ENCODE assay signal across 8 cellular contexts in the genomic region with DNA sequence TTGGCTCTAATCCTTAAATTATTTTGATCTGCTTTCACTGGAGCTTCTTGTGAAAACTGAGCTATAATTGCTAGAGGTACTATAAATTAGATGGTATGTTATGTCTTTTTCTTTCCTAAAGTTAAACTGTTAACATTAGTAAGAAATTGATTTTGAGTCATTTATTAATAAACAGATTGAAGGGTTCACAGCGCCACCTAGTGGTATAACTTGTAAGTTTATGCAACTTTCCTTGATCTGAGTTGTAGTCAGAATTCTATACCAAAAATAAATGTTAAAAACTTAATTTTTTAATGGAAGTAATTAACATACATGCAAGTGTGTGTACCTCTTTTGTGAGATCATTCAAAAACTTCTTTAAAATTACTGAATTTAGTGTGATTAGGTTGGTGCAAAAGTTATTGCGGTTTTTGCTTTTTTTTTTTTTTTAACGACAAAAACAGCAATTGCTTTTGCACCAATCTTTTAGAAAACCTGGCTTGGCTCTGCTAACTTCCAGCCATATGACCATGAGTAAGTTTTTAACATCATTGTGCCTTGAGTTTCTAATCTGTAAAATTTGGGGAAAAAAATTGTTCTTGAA.
DNase-seq lines count a peak whose midpoint lies in the region; ATAC-seq and TF ChIP-seq lines count a peak whose summit lies in the region.

No MANE protein-coding gene starts in this region.

- no peak for TF ChIP-seq POLR2A in stomach (IDR thresholded peaks at IDR 0.05)

- H3K9me3 ChIP-seq in colonic mucosa (no peaks in the 10 kb centered on the region), stomach (no peaks in the 10 kb centered on the region)

- no peaks in the 10 kb centered on the region for H3K4me1 Mint-ChIP-seq in naive B cell
- H3K4me1 Mint-ChIP-seq in activated T-helper 1 cell treated with anti-CD3 and anti-CD28 coated beads, Interleukin-12 subunit alpha, Interleukin-12 subunit beta, Interleukin-2, Interleukin-4 antibody, amounts not matched to agents 30 ng/mL and 10 ng/mL and 1 ng/mL, durations not matched to agents 14 hours and 24 hours and 36 hours (ENCODE audit: low read depth) = no peaks in the 10 kb centered on the region

- peaks cover 14 to 16% (median 15%) of the 10 kb centered on the region in 3 donors for H3K27me3 Mint-ChIP-seq in naive B cell
- H3K27me3 Mint-ChIP-seq in activated T-helper 1 cell treated with anti-CD3 and anti-CD28 coated beads, Interleukin-12 subunit alpha, Interleukin-12 subunit beta, Interleukin-2, Interleukin-4 antibody, amounts not matched to agents 30 ng/mL and 10 ng/mL and 1 ng/mL, durations not matched to agents 14 hours and 24 hours and 36 hours (ENCODE audit: insufficient read depth) = peaks cover 6% of the 10 kb centered on the region

- H3K27me3 ChIP-seq in colonic mucosa (no peaks in the 10 kb centered on the region), stomach (peaks cover 0 to 9% (median 0%) of the 10 kb centered on the region in 3 donors)

- H3K4me3 Mint-ChIP-seq in naive B cell = no peak overlapping the region
- H3K4me3 Mint-ChIP-seq in activated T-helper 1 cell treated with anti-CD3 and anti-CD28 coated beads, Interleukin-12 subunit alpha, Interleukin-12 subunit beta, Interleukin-2, Interleukin-4 antibody, amounts not matched to agents 30 ng/mL and 10 ng/mL and 1 ng/mL, durations not matched to agents 14 hours and 24 hours and 36 hours = no peak overlapping the region

- no peak for TF ChIP-seq EP300 in stomach (IDR thresholded peaks at IDR 0.05)

- no peak for ATAC-seq in naive B cell (ENCODE audit: low read depth in 2 of 2)

- intact Hi-C loops in colonic mucosa (cut with DNase I) (no loop called here), stomach (cut with DNase I; ENCODE audit: low total_unique reads) (no loop called here)
- intact Hi-C loops in activated T-helper 1 cell treated with anti-CD3 and anti-CD28 coated beads, Interleukin-12 subunit alpha, Interleukin-12 subunit beta, Interleukin-2, Interleukin-4 antibody, amounts not matched to agents 30 ng/mL and 10 ng/mL and 1 ng/mL, durations not matched to agents 14 hours and 24 hours and 36 hours (cut with micrococcal nuclease) = no loop called here

- DNase-seq in CD1c-positive myeloid dendritic cell (ENCODE audit: extremely low spot score) = peak; percentile 55
- peak; percentile 3 for DNase-seq in NCI-H510A (lab: John Stamatoyannopoulos, UW)
- DNase-seq in colonic mucosa = no peak
- peak; percentile 9 for DNase-seq in naive B cell
- DNase-seq in activated T-helper 1 cell treated with anti-CD3 and anti-CD28 coated beads, Interleukin-12 subunit alpha, Interleukin-12 subunit beta, Interleukin-2, Interleukin-4 antibody, amounts not matched to agents 30 ng/mL and 10 ng/mL and 1 ng/mL, durations not matched to agents 14 hours and 24 hours and 36 hours (ENCODE audit: low spot score) = no peak
- no peak for DNase-seq in activated CD8-positive, alpha-beta memory T cell treated with anti-CD3 and anti-CD28 coated beads, Interleukin-2, amount 50 U/mL, for 48 hours
- DNase-seq in stomach = no peak

- WGBS in stomach, 5 donors = 54 to 62% (median 57%) methylated on average over 3 of the region's 3 CpGs

- no peak overlapping the region for H3K4me3 ChIP-seq in colonic mucosa
- H3K4me3 ChIP-seq in stomach = no peak overlapping the region

- H3K27ac ChIP-seq in colonic mucosa = no peak overlapping the region
- no peak overlapping the region for H3K27ac ChIP-seq in stomach

- H3K4me1 ChIP-seq in colonic mucosa (no peaks in the 10 kb centered on the region), stomach (no peaks in the 10 kb centered on the region)

- H3K36me3 Mint-ChIP-seq in naive B cell = no peaks in the 10 kb centered on the region
- H3K36me3 Mint-ChIP-seq in activated T-helper 1 cell treated with anti-CD3 and anti-CD28 coated beads, Interleukin-12 subunit alpha, Interleukin-12 subunit beta, Interleukin-2, Interleukin-4 antibody, amounts not matched to agents 30 ng/mL and 10 ng/mL and 1 ng/mL, durations not matched to agents 14 hours and 24 hours and 36 hours (ENCODE audit: low read depth) = no peaks in the 10 kb centered on the region

- peaks cover 0 to 3% (median 0%) of the 10 kb centered on the region in 7 donors for H3K9me3 Mint-ChIP-seq in naive B cell
- no peaks in the 10 kb centered on the region for H3K9me3 Mint-ChIP-seq in activated T-helper 1 cell treated with anti-CD3 and anti-CD28 coated beads, Interleukin-12 subunit alpha, Interleukin-12 subunit beta, Interleukin-2, Interleukin-4 antibody, amounts not matched to agents 30 ng/mL and 10 ng/mL and 1 ng/mL, durations not matched to agents 14 hours and 24 hours and 36 hours

- H3K27ac Mint-ChIP-seq in naive B cell = no peak overlapping the region
- H3K27ac Mint-ChIP-seq in activated T-helper 1 cell treated with anti-CD3 and anti-CD28 coated beads, Interleukin-12 subunit alpha, Interleukin-12 subunit beta, Interleukin-2, Interleukin-4 antibody, amounts not matched to agents 30 ng/mL and 10 ng/mL and 1 ng/mL, durations not matched to agents 14 hours and 24 hours and 36 hours = no peak overlapping the region

- no peak overlapping the region for H3K9ac ChIP-seq in colonic mucosa (ENCODE audit: low read depth in 2 of 2, low read length in 2 of 2)

- TF ChIP-seq CTCF in GM12873 (IDR thresholded peaks at IDR 0.05; ENCODE audit: insufficient read depth, low read depth, low read length, missing control alignments) = peak; percentile 52
- peak; percentile 70 for TF ChIP-seq CTCF in colonic mucosa (IDR thresholded peaks at IDR 0.05)
- peak in 3 of 7 experiments; percentile 32 to 87 (median 56) for TF ChIP-seq CTCF in stomach (IDR thresholded peaks at IDR 0.05)

- H3K36me3 ChIP-seq in colonic mucosa (no peaks in the 10 kb centered on the region), stomach (no peaks in the 10 kb centered on the region)

Comparison
In these comparisons a context has a peak if more than half of its experiments do, and no peak if none do; other contexts are left out.
1. DNase-seq: peak in CD1c-positive myeloid dendritic cell (single experiment), NCI-H510A (single experiment) and naive B cell (single experiment); none in colonic mucosa (single experiment), activated T-helper 1 cell treated with anti-CD3 and anti-CD28 coated beads, Interleukin-12 subunit alpha, Interleukin-12 subunit beta, Interleukin-2, Interleukin-4 antibody, amounts not matched to agents 30 ng/mL and 10 ng/mL and 1 ng/mL, durations not matched to agents 14 hours and 24 hours and 36 hours (single experiment), activated CD8-positive, alpha-beta memory T cell treated with anti-CD3 and anti-CD28 coated beads, Interleukin-2, amount 50 U/mL, for 48 hours (single experiment) and stomach (single experiment).